8 cellular contexts compared by ENCODE assay signal in genomic region chr7:73308665-73309214, GRCh38. TPM values are rescaled to one million over a fixed set of nuclear protein-coding genes. Genes with fewer than 3 reads are reported as not detected.
DNase-seq lines count a peak whose midpoint lies in the region; ATAC-seq and TF ChIP-seq lines count a peak whose summit lies in the region.

Gene NSUN5 (minus strand): TSS chr7:73308826. CDS start chr7:73308790, 36 bp downstream.

- DNase-seq in HFFc6 (peak; percentile 43), NCI-H1048 (lab: John Stamatoyannopoulos, UW) (peak; percentile 42), SW480 (ENCODE audit: low spot score) (peak; percentile 94), left ventricle myocardium superior (peak; percentile 94), prostate gland (ENCODE audit: low spot score) (peak; percentile 43), ureter (ENCODE audit: low spot score) (peak; percentile 91)
- peak; percentile 90 for DNase-seq in activated naive CD8-positive, alpha-beta T cell treated with anti-CD3 and anti-CD28 coated beads, Interleukin-2, amount 50 U/mL, for 24 hours

- H3K9me3 Mint-ChIP-seq in HFFc6, result no peaks in the 10 kb centered on the region
- no peaks in the 10 kb centered on the region for H3K9me3 Mint-ChIP-seq in activated naive CD8-positive, alpha-beta T cell treated with anti-CD3 and anti-CD28 coated beads, Interleukin-2, amount 50 U/mL, for 24 hours

- H3K4me1 ChIP-seq in prostate gland (replicated peaks), result no peaks in the 10 kb centered on the region

- TF ChIP-seq CTCF in HFFc6 (IDR thresholded peaks at IDR 0.05) (no peak), prostate gland (IDR thresholded peaks at IDR 0.05) (no peak)

- peaks cover 13% of the 10 kb centered on the region for H3K36me3 Mint-ChIP-seq in HFFc6 (ENCODE audit: low read depth)
- peaks cover 23% of the 10 kb centered on the region for H3K36me3 Mint-ChIP-seq in activated naive CD8-positive, alpha-beta T cell treated with anti-CD3 and anti-CD28 coated beads, Interleukin-2, amount 50 U/mL, for 24 hours (ENCODE audit: low read depth)

- no peak for TF ChIP-seq POLR2A in prostate gland (IDR thresholded peaks at IDR 0.05)

- no peaks in the 10 kb centered on the region for H3K27me3 ChIP-seq in prostate gland (replicated peaks; ENCODE audit: insufficient read depth)

- H3K4me1 Mint-ChIP-seq in HFFc6 (ENCODE audit: low read depth), result peaks cover 21% of the 10 kb centered on the region
- H3K4me1 Mint-ChIP-seq in activated naive CD8-positive, alpha-beta T cell treated with anti-CD3 and anti-CD28 coated beads, Interleukin-2, amount 50 U/mL, for 24 hours, result peaks cover 34% of the 10 kb centered on the region

- peak within 1 kb of the TSS; percentile 58 to 66 for H3K27ac ChIP-seq in prostate gland

- 15% methylated on average over 39 of the region's 40 CpGs for WGBS in prostate gland

- H3K27me3 Mint-ChIP-seq in HFFc6 (ENCODE audit: insufficient read depth), result no peaks in the 10 kb centered on the region; the same call in 1 of the 2 replicates
- no peaks in the 10 kb centered on the region for H3K27me3 Mint-ChIP-seq in activated naive CD8-positive, alpha-beta T cell treated with anti-CD3 and anti-CD28 coated beads, Interleukin-2, amount 50 U/mL, for 24 hours

- H3K27ac Mint-ChIP-seq in HFFc6, result peak within 1 kb of the TSS; percentile 70
- peak within 1 kb of the TSS; percentile 95 for H3K27ac Mint-ChIP-seq in activated naive CD8-positive, alpha-beta T cell treated with anti-CD3 and anti-CD28 coated beads, Interleukin-2, amount 50 U/mL, for 24 hours

- no peaks in the 10 kb centered on the region for H3K36me3 ChIP-seq in prostate gland

- H3K4me3 ChIP-seq in GM08714 (ENCODE audit: low read length) (peak within 1 kb of the TSS; percentile 83), prostate gland (peak within 1 kb of the TSS; percentile 48 to 50)

- peak within 1 kb of the TSS; percentile 89 for H3K4me3 Mint-ChIP-seq in HFFc6
- peak within 1 kb of the TSS; percentile 95 for H3K4me3 Mint-ChIP-seq in activated naive CD8-positive, alpha-beta T cell treated with anti-CD3 and anti-CD28 coated beads, Interleukin-2, amount 50 U/mL, for 24 hours

- peak; percentile 94 for ATAC-seq in activated naive CD8-positive, alpha-beta T cell treated with anti-CD3 and anti-CD28 coated beads, Interleukin-2, amount 50 U/mL, for 24 hours
- ATAC-seq in left ventricle myocardium superior, result peak; percentile 96

- intact Hi-C loops in left ventricle myocardium superior (cut with micrococcal nuclease) (no loop called here), prostate gland (cut with DNase I) (no loop called here)

- no peaks in the 10 kb centered on the region for H3K9me3 ChIP-seq in prostate gland

RNA-seq across cellular contexts. Expression of gene NSUN5, which starts in this region (rescaled TPM):
- total RNA-seq in HFFc6 (2021; fragmentation: NEBNext Ultra II Directional; extraction: Animal tissue kit (Norgen Biotek cat#: 25700)), result 10 to 100 TPM; 14.1 to 24.0 (median 19.8) TPM
- total RNA-seq in left ventricle myocardium superior (19.6 TPM), prostate gland (10 to 100 TPM; 34.3 to 36.3 TPM), ureter (23.8 TPM)

Comparison
In these comparisons a context has a peak if more than half of its experiments do, and no peak if none do; other contexts are left out.
1. Peak in every context shown above with its lines: DNase-seq, ATAC-seq, H3K4me3 ChIP-seq and H3K27ac ChIP-seq.
2. DNase-seq: peak in every context shown above with its lines; median percentile 94 in SW480; 94 in left ventricle myocardium superior; 91 in ureter; 90 in activated naive CD8-positive, alpha-beta T cell treated with anti-CD3 and anti-CD28 coated beads, Interleukin-2, amount 50 U/mL, for 24 hours; 43 in HFFc6; 43 in prostate gland; 42 in NCI-H1048.